8 cellular contexts compared by ENCODE assay signal in the genomic region with DNA sequence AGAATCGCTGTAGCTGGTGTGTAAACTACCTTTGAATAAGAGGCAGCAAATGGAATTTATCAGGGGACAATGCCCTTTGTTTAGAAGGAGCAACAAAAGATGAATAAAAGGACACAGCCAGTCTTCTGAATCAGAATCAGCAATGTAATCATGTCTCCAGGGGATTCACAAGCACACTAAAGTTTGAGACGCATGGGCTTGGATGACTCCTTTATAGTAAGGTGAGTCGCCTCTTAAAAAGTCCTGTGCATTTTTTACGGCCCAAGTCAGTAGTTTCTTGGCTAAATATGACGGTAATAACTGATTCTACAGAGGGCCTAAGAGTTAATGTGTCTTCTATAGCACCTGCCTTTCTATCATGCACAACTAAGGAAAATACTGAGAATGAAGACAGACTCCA.
DNase-seq lines count a peak whose midpoint lies in the region; ATAC-seq, FAIRE-seq and TF ChIP-seq lines count a peak whose summit lies in the region.
"Not testable (repeated sequence)": the region's sequence is repeated elsewhere in the genome, so short reads cannot be mapped to it uniquely, and the experiment has no call there.

No MANE protein-coding gene starts in this region.

- H3K27ac Mint-ChIP-seq in endodermal cell, result peak overlapping the region; percentile 72

- not testable (repeated sequence) for TF ChIP-seq CTCF in AG10803 (conservative IDR thresholded peaks at IDR 0.05; ENCODE audit: low read length); RWPE2 (IDR thresholded peaks at IDR 0.05; ENCODE audit: poor library complexity, severe bottlenecking); astrocyte of the cerebellum (IDR thresholded peaks at IDR 0.05; ENCODE audit: low read depth, low read length, missing control alignments); endodermal cell (conservative IDR thresholded peaks at IDR 0.05)

- ATAC-seq in RWPE2 (ENCODE audit: low read depth), result 0 out of 3 replicates have a peak, but pooled peaks have one; percentile 36

- not testable (repeated sequence) for TF ChIP-seq POLR2A in H54 (IDR thresholded peaks at IDR 0.05; ENCODE audit: low read depth, low read length)

- WGBS in endodermal cell (ENCODE audit: insufficient coverage in 1 of 2, insufficient read length in 1 of 2), 2 experiments, result 62 to 92% methylated on average over 2 to 4 of the region's 5 CpGs

- in situ Hi-C loops in astrocyte of the cerebellum (cut with HindIII; ENCODE audit: low sequenced_read_pairs), result not testable (repeated sequence)

- H3K4me1 ChIP-seq in RWPE2 (ENCODE audit: insufficient read depth, poor library complexity, severe bottlenecking); endodermal cell (ENCODE audit: control insufficient read depth, insufficient read depth, low read length): not testable (repeated sequence)

- FAIRE-seq in H54 (lab: Jason Lieb, UNC), result peak; percentile 99

- DNase-seq in AG10803 (ENCODE audit: low read depth), result peak; percentile 7
- DNase-seq in H54 (ENCODE audit: insufficient read length, low spot score), result peak; percentile 19
- peak; percentile 36 for DNase-seq in LHCN-M2 (ENCODE audit: low read depth)
- DNase-seq in RWPE2 (ENCODE audit: low spot score); endodermal cell: not testable (repeated sequence)
- DNase-seq in astrocyte of the cerebellum (ENCODE audit: low read depth), result peak; percentile 19
- peak; percentile 32 for DNase-seq in glomerular visceral epithelial cell (ENCODE audit: extremely low spot score)
- peak; percentile 75 for DNase-seq in skeletal muscle cell (ENCODE audit: low read depth)

- not testable (repeated sequence) for H3K4me3 ChIP-seq in AG10803 (ENCODE audit: low read length); RWPE2 (ENCODE audit: severe bottlenecking); astrocyte of the cerebellum (ENCODE audit: low read depth, low read length); skeletal muscle cell (ENCODE audit: low read depth, low read length)
- H3K4me3 ChIP-seq in endodermal cell (ENCODE audit: low read length), result peak overlapping the region; percentile 76

- H3K36me3 Mint-ChIP-seq in endodermal cell (ENCODE audit: low read depth), result not testable (repeated sequence)

- not testable (repeated sequence) for H3K4me3 Mint-ChIP-seq in endodermal cell

- H3K27me3 Mint-ChIP-seq in endodermal cell (ENCODE audit: insufficient read depth), result not testable (repeated sequence)

- H3K9me3 ChIP-seq in RWPE2 (ENCODE audit: severe bottlenecking); endodermal cell (ENCODE audit: control insufficient read depth, low read length): not testable (repeated sequence)

- H3K27ac ChIP-seq in RWPE2 (ENCODE audit: poor library complexity, severe bottlenecking), result not testable (repeated sequence)
- peak overlapping the region; percentile 52 for H3K27ac ChIP-seq in endodermal cell (ENCODE audit: low read depth, low read length)

- H3K27me3 ChIP-seq in RWPE2 (ENCODE audit: insufficient read depth, poor library complexity, severe bottlenecking), result peaks cover 14% of the 10 kb centered on the region
- H3K27me3 ChIP-seq in endodermal cell (ENCODE audit: control insufficient read depth, insufficient read depth, low read length, poor library complexity, severe bottlenecking), result not testable (repeated sequence)

- H3K9ac ChIP-seq in endodermal cell (ENCODE audit: extremely low read depth, low read length, poor library complexity, severe bottlenecking), result peak overlapping the region; percentile 43

- H3K9me3 Mint-ChIP-seq in endodermal cell, result not testable (repeated sequence)

- peaks cover 36% of the 10 kb centered on the region for H3K4me1 Mint-ChIP-seq in endodermal cell

- not testable (repeated sequence) for H3K36me3 ChIP-seq in RWPE2 (ENCODE audit: low read depth); endodermal cell (ENCODE audit: control insufficient read depth, insufficient read depth, low read length)
